In genomic region chr4:41215969-41216293, GRCh38 we compare ENCODE assay signal across 1 cellular context.
TF ChIP-seq lines count a peak whose summit lies in the region.

No MANE protein-coding gene starts in this region.

TF ChIP-seq in GM12878, 131 proteins besides CTCF, POLR2A, EP300 and RAD21 (continued from another document):
- TF ChIP-seq ATF2 (IDR thresholded peaks at IDR 0.05; ENCODE audit: low read length): no peak
- no peak for TF ChIP-seq KLF5 (IDR thresholded peaks at IDR 0.05; ENCODE audit: partially characterized antibody)
- no peak for TF ChIP-seq BACH1 (IDR thresholded peaks at IDR 0.05; ENCODE audit: borderline replicate concordance)
- TF ChIP-seq SUZ12 (IDR thresholded peaks at IDR 0.05; ENCODE audit: unreplicated experiment): no peak
- TF ChIP-seq, protein P1, sequence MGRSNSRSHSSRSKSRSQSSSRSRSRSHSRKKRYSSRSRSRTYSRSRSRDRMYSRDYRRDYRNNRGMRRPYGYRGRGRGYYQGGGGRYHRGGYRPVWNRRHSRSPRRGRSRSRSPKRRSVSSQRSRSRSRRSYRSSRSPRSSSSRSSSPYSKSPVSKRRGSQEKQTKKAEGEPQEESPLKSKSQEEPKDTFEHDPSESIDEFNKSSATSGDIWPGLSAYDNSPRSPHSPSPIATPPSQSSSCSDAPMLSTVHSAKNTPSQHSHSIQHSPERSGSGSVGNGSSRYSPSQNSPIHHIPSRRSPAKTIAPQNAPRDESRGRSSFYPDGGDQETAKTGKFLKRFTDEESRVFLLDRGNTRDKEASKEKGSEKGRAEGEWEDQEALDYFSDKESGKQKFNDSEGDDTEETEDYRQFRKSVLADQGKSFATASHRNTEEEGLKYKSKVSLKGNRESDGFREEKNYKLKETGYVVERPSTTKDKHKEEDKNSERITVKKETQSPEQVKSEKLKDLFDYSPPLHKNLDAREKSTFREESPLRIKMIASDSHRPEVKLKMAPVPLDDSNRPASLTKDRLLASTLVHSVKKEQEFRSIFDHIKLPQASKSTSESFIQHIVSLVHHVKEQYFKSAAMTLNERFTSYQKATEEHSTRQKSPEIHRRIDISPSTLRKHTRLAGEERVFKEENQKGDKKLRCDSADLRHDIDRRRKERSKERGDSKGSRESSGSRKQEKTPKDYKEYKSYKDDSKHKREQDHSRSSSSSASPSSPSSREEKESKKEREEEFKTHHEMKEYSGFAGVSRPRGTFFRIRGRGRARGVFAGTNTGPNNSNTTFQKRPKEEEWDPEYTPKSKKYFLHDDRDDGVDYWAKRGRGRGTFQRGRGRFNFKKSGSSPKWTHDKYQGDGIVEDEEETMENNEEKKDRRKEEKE (IDR thresholded peaks at IDR 0.05): no peak
- no peak for TF ChIP-seq EZH2 (IDR thresholded peaks at IDR 0.05; ENCODE audit: borderline replicate concordance, control insufficient read depth, low read depth, low read length)
- TF ChIP-seq PAX8 (IDR thresholded peaks at IDR 0.05): no peak
- TF ChIP-seq HSF1 (IDR thresholded peaks at IDR 0.05; ENCODE audit: low read depth, low read length): no peak
